1 cellular context compared by ENCODE assay signal in genomic region chr19:4234862-4235201, GRCh38.
TF ChIP-seq lines count a peak whose summit lies in the region.

No MANE protein-coding gene starts in this region.

TF ChIP-seq in H1, 55 proteins besides CTCF, POLR2A, EP300 and RAD21:
- TF ChIP-seq ZNF274 (IDR thresholded peaks at IDR 0.05; ENCODE audit: borderline replicate concordance, extremely low read depth, low read length) (no peak), ASH2L (IDR thresholded peaks at IDR 0.05; ENCODE audit: low read length) (no peak), ATF2 (IDR thresholded peaks at IDR 0.05; ENCODE audit: low read length) (no peak), PHF8 (conservative IDR thresholded peaks at IDR 0.05; ENCODE audit: low read depth, low read length) (no peak), NRF1 (IDR thresholded peaks at IDR 0.05; ENCODE audit: low read depth, low read length) (no peak), JUND (IDR thresholded peaks at IDR 0.05; ENCODE audit: low read length) (no peak)
